ENCODE assay signal across 14 cellular contexts in the genomic region with DNA sequence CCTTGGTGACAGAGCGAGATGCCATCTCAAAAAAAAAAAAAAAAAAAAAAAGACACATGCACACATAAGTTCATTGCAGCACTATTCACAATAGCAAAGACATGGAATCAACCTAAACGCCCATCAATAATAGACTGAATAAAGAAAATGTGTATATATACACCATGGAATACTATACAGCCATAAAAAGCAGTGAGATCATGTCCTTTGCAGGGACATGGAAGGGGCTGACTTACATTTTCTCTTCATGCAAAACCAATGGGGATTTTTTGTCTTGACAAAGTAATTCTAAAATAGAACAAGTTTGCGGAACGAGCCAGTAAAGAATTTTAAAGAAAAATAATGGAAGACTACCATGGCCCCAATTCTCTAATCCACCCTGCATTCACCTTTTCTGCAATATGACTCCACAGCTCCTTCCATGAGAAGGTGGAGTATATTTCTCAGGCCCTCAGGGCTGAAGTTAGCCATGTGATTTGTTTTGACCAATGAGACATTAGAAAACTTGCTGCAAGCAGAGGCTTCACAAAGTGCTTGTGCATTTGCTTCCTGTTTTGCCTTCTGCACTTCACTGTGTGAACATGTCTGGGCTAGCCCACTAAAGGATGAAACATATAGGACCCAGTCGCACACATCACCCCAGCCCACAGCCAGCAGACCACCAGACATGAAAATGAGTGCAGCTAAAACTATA.
DNase-seq lines count a peak whose midpoint lies in the region; ATAC-seq and TF ChIP-seq lines count a peak whose summit lies in the region.
"Had no signal": no experiment of that assay in that cellular context is flagged by ENCODE, and none has a peak within 500 bp of the region (broad histone marks: within the 10 kb centered on the region; RNA-seq: fewer than 3 reads in every experiment).

No MANE protein-coding gene starts in this region.

- H3F3A ChIP-seq in OCI-LY1 (ENCODE audit: insufficient read depth, low read length), result peaks cover 5% of the 10 kb centered on the region; the same call in 1 of the 2 replicates

- intact Hi-C loops in prostate gland (cut with DNase I), result no loop called here

- no peak for TF ChIP-seq POLR2A in prostate gland (IDR thresholded peaks at IDR 0.05)

- no peak overlapping the region for H3K9ac ChIP-seq in OCI-LY1 (ENCODE audit: low read length)

- H4K20me1 ChIP-seq in OCI-LY1 (ENCODE audit: insufficient read depth, low read length), result no peaks in the 10 kb centered on the region

- H3K4me2 ChIP-seq in OCI-LY1 (ENCODE audit: low read length), result no peak overlapping the region
- H3K4me2 ChIP-seq: PC-9 had no signal

- DNase-seq in germinal center (ENCODE audit: low spot score) (peak; percentile 30), prostate gland (ENCODE audit: low spot score) (no peak)
- DNase-seq: activated B cell treated with CpG ODN at 0.5 μM for 24 hours; activated effector memory CD4-positive, alpha-beta T cell treated with anti-CD3 and anti-CD28 coated beads, Interleukin-2, amount 50 U/mL, for 16 hours; cortex of kidney; DMS79 treated with DMSO at 0.1 percent for 48 hours; mucosa of descending colon; PC-9; right cardiac atrium had no signal

- 86% methylated on average over 5 of the region's 5 CpGs for WGBS in prostate gland

- H3K27me3 ChIP-seq in OCI-LY1 (ENCODE audit: insufficient read depth, low read length) (no peaks in the 10 kb centered on the region), prostate gland (replicated peaks; ENCODE audit: insufficient read depth) (no peaks in the 10 kb centered on the region)

- peaks cover 24% of the 10 kb centered on the region for H3K4me1 ChIP-seq in OCI-LY1 (ENCODE audit: insufficient read depth, low read length, severe bottlenecking)
- no peaks in the 10 kb centered on the region for H3K4me1 ChIP-seq in prostate gland (replicated peaks)

- H3K9me2 ChIP-seq in OCI-LY1 (ENCODE audit: low read depth, low read length), result no peaks in the 10 kb centered on the region

- H3K9me3 ChIP-seq in OCI-LY1 (ENCODE audit: low read length) (no peaks in the 10 kb centered on the region), prostate gland (no peaks in the 10 kb centered on the region)
- H3K9me3 ChIP-seq: mucosa of descending colon had no signal

- H3K27ac ChIP-seq in OCI-LY1 (ENCODE audit: low read depth, low read length, poor library complexity, severe bottlenecking) (peak overlapping the region; percentile 15), prostate gland (no peak overlapping the region)
- H3K27ac ChIP-seq: PC-9 had no signal

- no peak overlapping the region for H2AFZ ChIP-seq in OCI-LY1 (ENCODE audit: low read length)
- H2AFZ ChIP-seq: PC-9 had no signal

- no peak overlapping the region for H3K4me3 ChIP-seq in OCI-LY1 (ENCODE audit: low read depth, low read length, poor library complexity, severe bottlenecking)
- no peak overlapping the region for H3K4me3 ChIP-seq in prostate gland
- H3K4me3 ChIP-seq: mucosa of descending colon, PC-9 had no signal

- peak; percentile 58 for ATAC-seq in GM18858 (IDR thresholded peaks at IDR 0.05; ENCODE audit: unreplicated experiment)
- ATAC-seq in HG03103 (IDR thresholded peaks at IDR 0.05; ENCODE audit: low read depth, unreplicated experiment), result peak; percentile 56
- ATAC-seq in GM21723 (IDR thresholded peaks at IDR 0.05; ENCODE audit: unreplicated experiment), result no peak
- ATAC-seq in GM21526 (IDR thresholded peaks at IDR 0.05; ENCODE audit: low FRiP score, unreplicated experiment), result no peak
- ATAC-seq: mucosa of descending colon, right cardiac atrium had no signal

- H3K36me3 ChIP-seq in OCI-LY1 (ENCODE audit: insufficient read depth, low read length) (no peaks in the 10 kb centered on the region), prostate gland (no peaks in the 10 kb centered on the region)

- no peaks in the 10 kb centered on the region for H3K79me2 ChIP-seq in OCI-LY1 (ENCODE audit: insufficient read depth, low read length)

- TF ChIP-seq CTCF in OCI-LY1 (IDR thresholded peaks at IDR 0.05; ENCODE audit: low read length) (no peak), prostate gland (IDR thresholded peaks at IDR 0.05) (no peak)

Comparison
In these comparisons a context has a peak if more than half of its experiments do, and no peak if none do; other contexts are left out.
1. ATAC-seq: peak in GM18858 (single experiment) and HG03103 (single experiment); none in GM21723 (single experiment) and GM21526 (single experiment).